In the genomic region with DNA sequence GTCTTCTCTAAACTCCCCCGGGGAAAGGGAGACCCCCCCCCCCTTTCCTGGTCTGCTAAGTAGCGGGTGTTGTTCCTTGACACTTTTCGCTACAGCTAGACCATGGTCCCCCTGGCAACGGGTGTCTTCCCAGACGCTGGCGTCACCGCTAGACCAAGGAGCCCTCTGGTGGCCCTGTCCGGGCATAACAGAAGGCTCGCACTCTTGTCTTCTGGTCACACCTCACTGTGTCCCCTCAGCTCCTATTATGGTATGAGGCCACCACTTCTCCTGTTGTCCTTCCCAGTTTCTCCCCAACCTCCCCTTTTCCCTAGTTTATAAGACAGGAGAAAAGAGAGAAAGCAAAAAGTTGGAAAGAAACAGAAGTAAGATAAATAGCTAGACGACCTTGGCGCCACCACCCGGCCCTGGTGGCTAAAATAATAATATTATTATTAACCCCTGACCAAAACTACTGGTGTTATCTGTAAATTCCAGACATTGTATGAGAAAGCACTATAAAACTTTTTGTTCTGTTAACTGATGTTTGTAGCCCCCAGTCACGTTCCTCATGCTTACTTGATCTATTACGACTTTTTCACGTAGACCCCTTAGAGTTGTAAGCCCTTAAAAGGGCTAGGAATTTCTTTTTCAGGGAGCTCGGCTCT, we compare ENCODE assay signal across 9 cellular contexts. TPM values are rescaled to one million over a fixed set of nuclear protein-coding genes. Genes with fewer than 3 reads are reported as not detected.
DNase-seq lines count a peak whose midpoint lies in the region; ATAC-seq and TF ChIP-seq lines count a peak whose summit lies in the region.
"Not testable (repeated sequence)": the region's sequence is repeated elsewhere in the genome, so short reads cannot be mapped to it uniquely, and the experiment has no call there.
"Had no signal": no experiment of that assay in that cellular context is flagged by ENCODE, and none has a peak within 500 bp of the region (broad histone marks: within the 10 kb centered on the region; RNA-seq: fewer than 3 reads in every experiment).

No MANE protein-coding gene starts in this region.

- not testable (repeated sequence) for H4K20me1 ChIP-seq in H9 (ENCODE audit: control insufficient read depth, insufficient read depth, insufficient read length)

- not testable (repeated sequence) for H2BK120ac ChIP-seq in H9 (ENCODE audit: low read depth, low read length, poor library complexity, severe bottlenecking)

- H4K8ac ChIP-seq in H9 (replicated peaks; ENCODE audit: insufficient read length, low read depth, low read length), result not testable (repeated sequence)

- POLR2A ChIA-PET in BJ (lab: Charles Lee), result not testable (repeated sequence)
- POLR2A ChIA-PET in activated naive CD8-positive, alpha-beta T cell treated with anti-CD3 and anti-CD28 coated beads, Interleukin-2, amount 10 ng/mL, durations not matched to agents 7 days and 5 days (lab: Charles Lee), result interaction anchor here (1.3 kb wide), 1 partner anchor 73 kb away, joined by 5 read pairs; a partner anchor contains a TSS

- H2AFZ ChIP-seq in H9 (ENCODE audit: low read length), result not testable (repeated sequence)

- H2BK12ac ChIP-seq in H9 (ENCODE audit: insufficient read length, low read depth, low read length), result not testable (repeated sequence)

- TF ChIP-seq CTCF in BJ (IDR thresholded peaks at IDR 0.05; ENCODE audit: insufficient read depth, low read depth, low read length), result peak; percentile 49
- peak; percentile 70 for TF ChIP-seq CTCF in H9 (conservative IDR thresholded peaks at IDR 0.05)
- peak; percentile 77 for TF ChIP-seq CTCF in VCaP (conservative IDR thresholded peaks at IDR 0.05)

- H3K4ac ChIP-seq in H9 (ENCODE audit: low read depth, low read length), result not testable (repeated sequence)

- H3T11ph ChIP-seq in H9 (ENCODE audit: low read length), result not testable (repeated sequence)

- not testable (repeated sequence) for H3K27me3 ChIP-seq in BJ (ENCODE audit: control insufficient read depth, insufficient read depth, low read length); H9 (ENCODE audit: insufficient read depth, low read length)

- H3K27ac Mint-ChIP-seq in H9, result peak overlapping the region in 1 of 3 experiments; percentile 35; a peak in 1 of 7 replicates
- H3K27ac Mint-ChIP-seq in activated naive CD8-positive, alpha-beta T cell treated with anti-CD3 and anti-CD28 coated beads, Interleukin-2, amount 10 ng/mL, durations not matched to agents 7 days and 5 days, result not testable (repeated sequence)

- not testable (repeated sequence) for H3K4me3 ChIP-seq in BJ (ENCODE audit: low read depth, low read length)

- H3K4me1 ChIP-seq in H9 (ENCODE audit: insufficient read depth, low read length), result not testable (repeated sequence)

- not testable (repeated sequence) for H3K23ac ChIP-seq in H9 (ENCODE audit: insufficient read length, low read depth, low read length)

- H3K9me3 ChIP-seq in H9 (ENCODE audit: control insufficient read depth, low read depth, low read length), result not testable (repeated sequence)

- not testable (repeated sequence) for ATAC-seq in activated naive CD8-positive, alpha-beta T cell treated with anti-CD3 and anti-CD28 coated beads, Interleukin-2, amount 10 ng/mL, durations not matched to agents 7 days and 5 days (ENCODE audit: low read depth)

- peaks cover 10 to 17% of the 10 kb centered on the region in 2 experiments for H3K4me1 Mint-ChIP-seq in H9
- H3K4me1 Mint-ChIP-seq in activated naive CD8-positive, alpha-beta T cell treated with anti-CD3 and anti-CD28 coated beads, Interleukin-2, amount 10 ng/mL, durations not matched to agents 7 days and 5 days, result peaks cover 22% of the 10 kb centered on the region

- H3K36me3 Mint-ChIP-seq in H9 (ENCODE audit: insufficient read depth in 1 of 3, low read depth in 3 of 3); activated naive CD8-positive, alpha-beta T cell treated with anti-CD3 and anti-CD28 coated beads, Interleukin-2, amount 10 ng/mL, durations not matched to agents 7 days and 5 days: not testable (repeated sequence)

- H3K4me3 Mint-ChIP-seq in H9; activated naive CD8-positive, alpha-beta T cell treated with anti-CD3 and anti-CD28 coated beads, Interleukin-2, amount 10 ng/mL, durations not matched to agents 7 days and 5 days: not testable (repeated sequence)

- not testable (repeated sequence) for H2AK5ac ChIP-seq in H9 (ENCODE audit: insufficient read length, low read length)

- H4K5ac ChIP-seq in H9 (ENCODE audit: insufficient read length, low read depth, low read length), result not testable (repeated sequence)

- H3K4me2 ChIP-seq in H9 (ENCODE audit: insufficient read depth, insufficient read length, low read length), result not testable (repeated sequence)

- peaks cover 10% of the 10 kb centered on the region for H3K27me3 Mint-ChIP-seq in H9 (ENCODE audit: low read depth)
- H3K27me3 Mint-ChIP-seq in activated naive CD8-positive, alpha-beta T cell treated with anti-CD3 and anti-CD28 coated beads, Interleukin-2, amount 10 ng/mL, durations not matched to agents 7 days and 5 days, result not testable (repeated sequence)

- H3K79me1 ChIP-seq in H9 (ENCODE audit: insufficient read depth, low read depth, low read length, poor library complexity, severe bottlenecking), result not testable (repeated sequence)

- H2BK5ac ChIP-seq in H9 (ENCODE audit: insufficient read length, low read length), result not testable (repeated sequence)

- H3K23me2 ChIP-seq in H9 (ENCODE audit: insufficient read length, low read depth, low read length, poor library complexity, severe bottlenecking), result not testable (repeated sequence)

- H3K27ac ChIP-seq in H9 (ENCODE audit: insufficient read length, low read depth, low read length); VCaP: not testable (repeated sequence)

- not testable (repeated sequence) for H3K79me2 ChIP-seq in H9 (ENCODE audit: insufficient read depth, low read length)

- not testable (repeated sequence) for H2BK20ac ChIP-seq in H9 (ENCODE audit: low read depth, low read length, poor library complexity, severe bottlenecking)

- H3K56ac ChIP-seq in H9 (ENCODE audit: insufficient read length, low read depth, low read length), result not testable (repeated sequence)

- no CpG with 5 or more reads among the region's 16 CpGs for WGBS in H9 (ENCODE audit: extremely low coverage, insufficient read length, low lambda C conversion rate)

- not testable (repeated sequence) for H3K14ac ChIP-seq in H9 (ENCODE audit: insufficient read depth, low read length)

- H3K36me3 ChIP-seq in BJ (ENCODE audit: control insufficient read depth, insufficient read depth, low read length), result not testable (repeated sequence)

- not testable (repeated sequence) for H2BK15ac ChIP-seq in H9 (ENCODE audit: low read depth, low read length)

- H3K9ac ChIP-seq in H9 (ENCODE audit: extremely low read depth, insufficient read length, low read length), result not testable (repeated sequence)

- H4K91ac ChIP-seq in H9 (ENCODE audit: insufficient read length, low read depth, low read length), result not testable (repeated sequence)

- peaks cover 9 to 14% of the 10 kb centered on the region in 2 experiments for H3K9me3 Mint-ChIP-seq in H9
- H3K9me3 Mint-ChIP-seq in activated naive CD8-positive, alpha-beta T cell treated with anti-CD3 and anti-CD28 coated beads, Interleukin-2, amount 10 ng/mL, durations not matched to agents 7 days and 5 days, result not testable (repeated sequence)

- H3K18ac ChIP-seq in H9 (ENCODE audit: insufficient read length, low read depth, low read length), result not testable (repeated sequence)

- CTCF ChIA-PET in BJ (lab: Yijun Ruan, JAX), result interaction anchor here (0.7 to 2.7 kb wide), 6 partner anchors 12 to 69 kb away, joined by 3 to 10 read pairs (median 5); a partner anchor contains a TSS

- DNase-seq in BJ (ENCODE audit: low read depth), result not testable (repeated sequence)
- DNase-seq in H9 (peak; percentile 74), NCI-H345 (lab: John Stamatoyannopoulos, UW) (peak; percentile 28), fibroblast of gingiva (ENCODE audit: low read depth) (peak; percentile 36), medulla oblongata (ENCODE audit: extremely low spot score) (peak; percentile 66)
- peak; percentile 52 for DNase-seq in activated naive CD8-positive, alpha-beta T cell treated with anti-CD3 and anti-CD28 coated beads, Interleukin-2, amount 10 ng/mL, durations not matched to agents 7 days and 5 days
- peak; percentile 55 for DNase-seq in stimulated activated CD4-positive, alpha-beta T cell treated with anti-CD3 and anti-CD28 coated beads, Interleukin-1b, Interleukin-23, amount 100 ng/mL, for 48 hours

RNA-seq across cellular contexts. Expression of a gene that starts 4.5 kb away (rescaled TPM):
- polyA plus RNA-seq in BJ (2011; rRNA removed), result 16.2 and 25.4 TPM in 2 replicates
- polyA minus RNA-seq in BJ (2011; rRNA and poly(A)+ RNA removed), result 16.5 and 21.8 TPM in 2 replicates
- total RNA-seq in H9 (2021), result 12.5 and 13.0 TPM in 2 replicates
- total RNA-seq in activated naive CD8-positive, alpha-beta T cell treated with anti-CD3 and anti-CD28 coated beads, Interleukin-2, amount 10 ng/mL, durations not matched to agents 7 days and 5 days, result 10 to 100 TPM; 65.5 to 69.7 TPM

RNA-seq across cellular contexts. Expression of a gene that starts 24.2 kb away (rescaled TPM):
- polyA plus RNA-seq in BJ (2011; rRNA removed), result 25.6 and 39.9 TPM in 2 replicates
- polyA minus RNA-seq in BJ (2011; rRNA and poly(A)+ RNA removed), result 5.3 and 6.4 TPM in 2 replicates
- 16.5 and 20.9 TPM in 2 replicates for total RNA-seq in H9 (2021)
- 10 to 100 TPM; 21.0 to 21.2 TPM for total RNA-seq in activated naive CD8-positive, alpha-beta T cell treated with anti-CD3 and anti-CD28 coated beads, Interleukin-2, amount 10 ng/mL, durations not matched to agents 7 days and 5 days

RNA-seq across cellular contexts. Expression of a gene that starts 49.2 kb away (rescaled TPM):
- not detected in 2 replicates for polyA plus RNA-seq in BJ (2011; rRNA removed)
- polyA minus RNA-seq in BJ (2011; rRNA and poly(A)+ RNA removed), result not detected in 2 replicates
- 1.9 and 2.4 TPM in 2 replicates for total RNA-seq in H9 (2021)
- not detected for total RNA-seq in activated naive CD8-positive, alpha-beta T cell treated with anti-CD3 and anti-CD28 coated beads, Interleukin-2, amount 10 ng/mL, durations not matched to agents 7 days and 5 days
- total RNA-seq: skeletal muscle tissue had no signal

RNA-seq across cellular contexts. Expression of a gene that starts 56.9 kb away (rescaled TPM):
- polyA plus RNA-seq in BJ (2011; rRNA removed), result not detected in 2 replicates
- not detected in 2 replicates for polyA minus RNA-seq in BJ (2011; rRNA and poly(A)+ RNA removed)
- 12.8 and 14.6 TPM in 2 replicates for total RNA-seq in H9 (2021)
- total RNA-seq in activated naive CD8-positive, alpha-beta T cell treated with anti-CD3 and anti-CD28 coated beads, Interleukin-2, amount 10 ng/mL, durations not matched to agents 7 days and 5 days, result under 1 TPM in 1 of 2 experiments, not detected in 1; 0.36 TPM
